Comparison of ENCODE assay signal across 1 cellular context in genomic region chr2:110742412-110742811, GRCh38.
TF ChIP-seq lines count a peak whose summit lies in the region.

No MANE protein-coding gene starts in this region.

TF ChIP-seq in GM12878, 131 proteins besides CTCF, POLR2A, EP300 and RAD21:
- TF ChIP-seq, protein P1, sequence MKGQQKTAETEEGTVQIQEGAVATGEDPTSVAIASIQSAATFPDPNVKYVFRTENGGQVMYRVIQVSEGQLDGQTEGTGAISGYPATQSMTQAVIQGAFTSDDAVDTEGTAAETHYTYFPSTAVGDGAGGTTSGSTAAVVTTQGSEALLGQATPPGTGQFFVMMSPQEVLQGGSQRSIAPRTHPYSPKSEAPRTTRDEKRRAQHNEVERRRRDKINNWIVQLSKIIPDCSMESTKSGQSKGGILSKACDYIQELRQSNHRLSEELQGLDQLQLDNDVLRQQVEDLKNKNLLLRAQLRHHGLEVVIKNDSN (IDR thresholded peaks at IDR 0.05; ENCODE audit: borderline replicate concordance, extremely low read length, insufficient read depth, low read depth, low read length): no peak
- no peak for TF ChIP-seq STAT1 (conservative IDR thresholded peaks at IDR 0.05)
- no peak for TF ChIP-seq SUPT20H (IDR thresholded peaks at IDR 0.05; ENCODE audit: borderline replicate concordance, control insufficient read depth, low read depth, low read length)
- no peak for TF ChIP-seq MTA3 (IDR thresholded peaks at IDR 0.05; ENCODE audit: borderline replicate concordance, low read length)
- TF ChIP-seq ZBTB4 (CRISPR knock-in tag; IDR thresholded peaks at IDR 0.05): no peak
- no peak for TF ChIP-seq EZH2 (IDR thresholded peaks at IDR 0.05; ENCODE audit: borderline replicate concordance, control insufficient read depth, low read depth, low read length)
- TF ChIP-seq, protein P2, sequence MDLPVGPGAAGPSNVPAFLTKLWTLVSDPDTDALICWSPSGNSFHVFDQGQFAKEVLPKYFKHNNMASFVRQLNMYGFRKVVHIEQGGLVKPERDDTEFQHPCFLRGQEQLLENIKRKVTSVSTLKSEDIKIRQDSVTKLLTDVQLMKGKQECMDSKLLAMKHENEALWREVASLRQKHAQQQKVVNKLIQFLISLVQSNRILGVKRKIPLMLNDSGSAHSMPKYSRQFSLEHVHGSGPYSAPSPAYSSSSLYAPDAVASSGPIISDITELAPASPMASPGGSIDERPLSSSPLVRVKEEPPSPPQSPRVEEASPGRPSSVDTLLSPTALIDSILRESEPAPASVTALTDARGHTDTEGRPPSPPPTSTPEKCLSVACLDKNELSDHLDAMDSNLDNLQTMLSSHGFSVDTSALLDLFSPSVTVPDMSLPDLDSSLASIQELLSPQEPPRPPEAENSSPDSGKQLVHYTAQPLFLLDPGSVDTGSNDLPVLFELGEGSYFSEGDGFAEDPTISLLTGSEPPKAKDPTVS (IDR thresholded peaks at IDR 0.05; ENCODE audit: low read depth, low read length): no peak
- no peak for TF ChIP-seq ZNF217 (IDR thresholded peaks at IDR 0.05)
- 0 out of 2 replicates have a peak, but pooled peaks have one; percentile 28 for TF ChIP-seq IKZF1 (conservative IDR thresholded peaks at IDR 0.05)
- TF ChIP-seq ETV6 (conservative IDR thresholded peaks at IDR 0.05 in 1 of 2, IDR thresholded peaks at IDR 0.05 in 1 of 2; ENCODE audit: borderline replicate concordance in 1 of 2, low read depth in 1 of 2): no peak
- no peak for TF ChIP-seq ZSCAN29 (IDR thresholded peaks at IDR 0.05)
- no peak for TF ChIP-seq POU2F2 (IDR thresholded peaks at IDR 0.05; ENCODE audit: borderline replicate concordance, low read depth, low read length)
- peak; percentile 25; the same call in 1 of the 2 replicates for TF ChIP-seq RUNX3 (IDR thresholded peaks at IDR 0.05; ENCODE audit: low read length)
- TF ChIP-seq ZBTB40 (IDR thresholded peaks at IDR 0.05; ENCODE audit: borderline replicate concordance): no peak
- no peak for TF ChIP-seq KDM1A (IDR thresholded peaks at IDR 0.05; ENCODE audit: borderline replicate concordance)
- no peak for TF ChIP-seq E2F4 (IDR thresholded peaks at IDR 0.05; ENCODE audit: low read depth, low read length)
- no peak for TF ChIP-seq SIX5 (IDR thresholded peaks at IDR 0.05; ENCODE audit: low read depth, low read length, severe bottlenecking)
- TF ChIP-seq TAF1 (IDR thresholded peaks at IDR 0.05; ENCODE audit: borderline replicate concordance, low read depth, low read length): no peak
- peak; percentile 36; the same call in 1 of the 2 replicates for TF ChIP-seq NFIC (IDR thresholded peaks at IDR 0.05; ENCODE audit: low read depth, low read length)
- TF ChIP-seq ZBED1 (IDR thresholded peaks at IDR 0.05; ENCODE audit: borderline replicate concordance): no peak
- TF ChIP-seq IKZF2 (IDR thresholded peaks at IDR 0.05): peak in 1 of 2 experiments; percentile 19; a peak in 1 of 4 replicates
- peak; percentile 22; the same call in 1 of the 2 replicates for TF ChIP-seq RELB (IDR thresholded peaks at IDR 0.05; ENCODE audit: low read depth)
- TF ChIP-seq JUNB (IDR thresholded peaks at IDR 0.05): peak; percentile 43; the same call in 1 of the 2 replicates
- no peak for TF ChIP-seq TCF12 (IDR thresholded peaks at IDR 0.05; ENCODE audit: low read depth, low read length)
- TF ChIP-seq SKIL (IDR thresholded peaks at IDR 0.05; ENCODE audit: low read depth, poor library complexity, severe bottlenecking): no peak
- no peak for TF ChIP-seq NKRF (conservative IDR thresholded peaks at IDR 0.05)
TF ChIP-seq in GM12878: peak in this region for 6.
